8 cellular contexts compared by ENCODE assay signal in the genomic region with DNA sequence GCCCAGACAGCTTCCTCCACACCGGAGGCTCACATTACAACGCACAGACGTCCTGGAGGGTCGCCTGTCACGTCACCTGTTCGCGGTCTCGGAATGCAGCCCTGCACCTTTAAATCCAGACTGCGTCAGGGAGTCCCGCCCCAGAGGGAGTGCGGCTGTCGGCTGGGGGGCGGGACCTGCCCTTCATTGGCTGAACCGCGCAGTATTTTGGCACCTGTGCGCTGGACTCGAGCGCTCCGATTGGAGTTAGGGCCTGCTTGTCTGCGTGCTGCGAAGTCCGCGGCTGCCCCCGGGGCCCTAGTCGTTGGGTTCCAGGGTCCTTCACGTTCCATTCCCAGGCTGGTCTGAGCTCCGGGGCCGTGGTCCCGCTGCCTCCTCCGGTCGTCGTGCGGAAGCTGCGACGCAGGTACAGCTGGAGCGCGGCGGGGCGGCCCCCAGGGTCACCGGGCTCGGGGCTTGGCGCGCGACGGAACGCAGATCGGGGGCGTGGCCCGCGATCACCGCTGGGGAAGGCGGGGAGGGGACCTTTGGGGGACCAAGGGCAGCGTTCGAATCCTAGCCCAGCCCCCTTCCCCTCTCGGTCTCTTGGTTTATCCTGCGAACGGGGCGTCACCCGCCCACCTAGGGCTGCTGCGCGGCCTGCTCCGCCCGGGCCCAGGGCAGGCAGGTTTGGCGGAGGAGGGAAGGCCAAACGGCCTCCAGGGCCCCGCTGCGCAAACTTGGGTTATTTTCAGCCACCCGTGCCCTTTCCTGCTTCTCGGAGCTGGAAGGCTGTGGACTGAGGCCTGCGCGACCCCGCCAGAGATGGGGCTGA. TPM values are rescaled to one million over a fixed set of nuclear protein-coding genes. Genes with fewer than 3 reads are reported as not detected.
DNase-seq lines count a peak whose midpoint lies in the region; ATAC-seq and TF ChIP-seq lines count a peak whose summit lies in the region.

A gene with protein sequence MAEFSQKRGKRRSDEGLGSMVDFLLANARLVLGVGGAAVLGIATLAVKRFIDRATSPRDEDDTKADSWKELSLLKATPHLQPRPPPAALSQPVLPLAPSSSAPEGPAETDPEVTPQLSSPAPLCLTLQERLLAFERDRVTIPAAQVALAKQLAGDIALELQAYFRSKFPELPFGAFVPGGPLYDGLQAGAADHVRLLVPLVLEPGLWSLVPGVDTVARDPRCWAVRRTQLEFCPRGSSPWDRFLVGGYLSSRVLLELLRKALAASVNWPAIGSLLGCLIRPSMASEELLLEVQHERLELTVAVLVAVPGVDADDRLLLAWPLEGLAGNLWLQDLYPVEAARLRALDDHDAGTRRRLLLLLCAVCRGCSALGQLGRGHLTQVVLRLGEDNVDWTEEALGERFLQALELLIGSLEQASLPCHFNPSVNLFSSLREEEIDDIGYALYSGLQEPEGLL (plus strand): TSS at position 331 of the 814 bp plus-strand sequence. CDS start 2,059 bp downstream, outside the sequence.

- peaks cover 18% of the 10 kb centered on the region for H3K36me3 Mint-ChIP-seq in GM23338 (ENCODE audit: low read depth)
- H3K36me3 Mint-ChIP-seq in nephron (ENCODE audit: low read depth), result peaks cover 5% of the 10 kb centered on the region

- CTCF ChIA-PET in RWPE1 (lab: Yijun Ruan, JAX), result interaction anchor here (0.5 to 1.5 kb wide), 2 partner anchors 43 to 197 kb away, joined by 3 to 5 read pairs; no protein-coding TSS in a partner anchor

- H3K27me3 ChIP-seq in GM23338 (ENCODE audit: insufficient read depth), result no peaks in the 10 kb centered on the region

- H3K4me3 ChIP-seq in GM23338 (peak within 1 kb of the TSS; percentile 97), fibroblast of the aortic adventitia (ENCODE audit: low read depth, low read length) (peak within 1 kb of the TSS; percentile 89)

- TF ChIP-seq CTCF in GM23338 (conservative IDR thresholded peaks at IDR 0.05; ENCODE audit: low read depth in 2 of 2) (no peak), RWPE1 (conservative IDR thresholded peaks at IDR 0.05; ENCODE audit: low read depth) (no peak), fibroblast of the aortic adventitia (IDR thresholded peaks at IDR 0.05; ENCODE audit: insufficient read depth, low read length) (no peak), nephron (IDR thresholded peaks at IDR 0.05; ENCODE audit: unreplicated experiment in 3 of 3) (no peak)

- H3K79me2 ChIP-seq in GM23338 (replicated peaks; ENCODE audit: insufficient read depth), result peaks cover 31% of the 10 kb centered on the region

- peak within 1 kb of the TSS; percentile 81 for H3K4me3 Mint-ChIP-seq in GM23338
- peak within 1 kb of the TSS; percentile 83 to 89 (median 88) for H3K4me3 Mint-ChIP-seq in nephron

- H3K27ac ChIP-seq in GM23338 (ENCODE audit: low read depth), result peak within 1 kb of the TSS; percentile 94
- peak within 1 kb of the TSS; percentile 98 for H3K27ac ChIP-seq in RWPE1

- H3K27ac Mint-ChIP-seq in GM23338, result peak within 1 kb of the TSS; percentile 88
- peak within 1 kb of the TSS; percentile 70 to 88 (median 87) for H3K27ac Mint-ChIP-seq in nephron

- H3K27me3 Mint-ChIP-seq in GM23338 (ENCODE audit: insufficient read depth, low read depth, poor library complexity) (peaks cover 4% of the 10 kb centered on the region), nephron (ENCODE audit: low read depth) (no peaks in the 10 kb centered on the region)

- peaks cover 20% of the 10 kb centered on the region for H3K4me1 ChIP-seq in GM23338 (ENCODE audit: insufficient read depth)

- peak; percentile 97 for DNase-seq in Daoy (ENCODE audit: low read depth)
- DNase-seq in GM23338 (ENCODE audit: low spot score), result peak; percentile 99
- peak; percentile 89 for DNase-seq in LHCN-M2 (ENCODE audit: low read depth)
- peak; percentile 98 for DNase-seq in RWPE1 (ENCODE audit: low spot score)
- peak; percentile 89 for DNase-seq in activated T-helper 9 cell treated with anti-CD3 and anti-CD28 coated beads, Interleukin-2, amount 50 U/mL, for 16 hours (ENCODE audit: low read depth)
- peak; percentile 94 for DNase-seq in fibroblast of the aortic adventitia (ENCODE audit: low read depth)
- peak; percentile 93 for DNase-seq in stimulated activated naive CD8-positive, alpha-beta T cell treated with anti-CD3 and anti-CD28 coated beads, Interleukin-15, Interleukin-2, amounts not matched to agents 100 U/mL and 50 U/mL, for 24 hours

- peaks cover 18% of the 10 kb centered on the region for H3F3A ChIP-seq in GM23338 (replicated peaks; ENCODE audit: low read depth)

- H3K9me3 Mint-ChIP-seq in GM23338 (no peaks in the 10 kb centered on the region), nephron (no peaks in the 10 kb centered on the region)

- no peaks in the 10 kb centered on the region for H3K9me2 ChIP-seq in GM23338 (ENCODE audit: insufficient read depth)

- H3K36me3 ChIP-seq in GM23338 (ENCODE audit: insufficient read depth), result peaks cover 2% of the 10 kb centered on the region; the same call in 1 of the 2 replicates

- H3K4me2 ChIP-seq in GM23338, result peak within 1 kb of the TSS; percentile 99

- POLR2A ChIA-PET in RWPE1 (lab: Yijun Ruan, JAX; ENCODE audit: low non-redundant PET), result no interaction called here

- no peaks in the 10 kb centered on the region; the same call in none of the 2 replicates for H4K20me1 ChIP-seq in GM23338 (replicated peaks; ENCODE audit: insufficient read depth)

- H3K4me1 Mint-ChIP-seq in GM23338, result peaks cover 29% of the 10 kb centered on the region
- H3K4me1 Mint-ChIP-seq in nephron, result peaks cover 18% of the 10 kb centered on the region

- peak within 1 kb of the TSS; percentile 96 for H2AFZ ChIP-seq in GM23338

- ATAC-seq in GM23338, result peak; percentile 78
- ATAC-seq in stimulated activated naive CD8-positive, alpha-beta T cell treated with anti-CD3 and anti-CD28 coated beads, Interleukin-15, Interleukin-2, amounts not matched to agents 100 U/mL and 50 U/mL, for 24 hours, result peak; percentile 90

TF ChIP-seq in GM23338, 12 proteins besides CTCF, POLR2A, EP300 and RAD21 (continues in another document):
- peak; percentile 72 for TF ChIP-seq POLR2AphosphoS5 (IDR thresholded peaks at IDR 0.05; ENCODE audit: low read depth)
- no peak for TF ChIP-seq NANOG (IDR thresholded peaks at IDR 0.05; ENCODE audit: borderline replicate concordance)
- TF ChIP-seq, protein P1, sequence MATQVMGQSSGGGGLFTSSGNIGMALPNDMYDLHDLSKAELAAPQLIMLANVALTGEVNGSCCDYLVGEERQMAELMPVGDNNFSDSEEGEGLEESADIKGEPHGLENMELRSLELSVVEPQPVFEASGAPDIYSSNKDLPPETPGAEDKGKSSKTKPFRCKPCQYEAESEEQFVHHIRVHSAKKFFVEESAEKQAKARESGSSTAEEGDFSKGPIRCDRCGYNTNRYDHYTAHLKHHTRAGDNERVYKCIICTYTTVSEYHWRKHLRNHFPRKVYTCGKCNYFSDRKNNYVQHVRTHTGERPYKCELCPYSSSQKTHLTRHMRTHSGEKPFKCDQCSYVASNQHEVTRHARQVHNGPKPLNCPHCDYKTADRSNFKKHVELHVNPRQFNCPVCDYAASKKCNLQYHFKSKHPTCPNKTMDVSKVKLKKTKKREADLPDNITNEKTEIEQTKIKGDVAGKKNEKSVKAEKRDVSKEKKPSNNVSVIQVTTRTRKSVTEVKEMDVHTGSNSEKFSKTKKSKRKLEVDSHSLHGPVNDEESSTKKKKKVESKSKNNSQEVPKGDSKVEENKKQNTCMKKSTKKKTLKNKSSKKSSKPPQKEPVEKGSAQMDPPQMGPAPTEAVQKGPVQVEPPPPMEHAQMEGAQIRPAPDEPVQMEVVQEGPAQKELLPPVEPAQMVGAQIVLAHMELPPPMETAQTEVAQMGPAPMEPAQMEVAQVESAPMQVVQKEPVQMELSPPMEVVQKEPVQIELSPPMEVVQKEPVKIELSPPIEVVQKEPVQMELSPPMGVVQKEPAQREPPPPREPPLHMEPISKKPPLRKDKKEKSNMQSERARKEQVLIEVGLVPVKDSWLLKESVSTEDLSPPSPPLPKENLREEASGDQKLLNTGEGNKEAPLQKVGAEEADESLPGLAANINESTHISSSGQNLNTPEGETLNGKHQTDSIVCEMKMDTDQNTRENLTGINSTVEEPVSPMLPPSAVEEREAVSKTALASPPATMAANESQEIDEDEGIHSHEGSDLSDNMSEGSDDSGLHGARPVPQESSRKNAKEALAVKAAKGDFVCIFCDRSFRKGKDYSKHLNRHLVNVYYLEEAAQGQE (IDR thresholded peaks at IDR 0.05; ENCODE audit: unreplicated experiment), result no peak
- TF ChIP-seq EZH2phosphoT487 (IDR thresholded peaks at IDR 0.05; ENCODE audit: unreplicated experiment), result no peak
- peak; percentile 82 for TF ChIP-seq CREB1 (CRISPR knock-in tag; IDR thresholded peaks at IDR 0.05; ENCODE audit: low read depth)
- TF ChIP-seq, protein P2, sequence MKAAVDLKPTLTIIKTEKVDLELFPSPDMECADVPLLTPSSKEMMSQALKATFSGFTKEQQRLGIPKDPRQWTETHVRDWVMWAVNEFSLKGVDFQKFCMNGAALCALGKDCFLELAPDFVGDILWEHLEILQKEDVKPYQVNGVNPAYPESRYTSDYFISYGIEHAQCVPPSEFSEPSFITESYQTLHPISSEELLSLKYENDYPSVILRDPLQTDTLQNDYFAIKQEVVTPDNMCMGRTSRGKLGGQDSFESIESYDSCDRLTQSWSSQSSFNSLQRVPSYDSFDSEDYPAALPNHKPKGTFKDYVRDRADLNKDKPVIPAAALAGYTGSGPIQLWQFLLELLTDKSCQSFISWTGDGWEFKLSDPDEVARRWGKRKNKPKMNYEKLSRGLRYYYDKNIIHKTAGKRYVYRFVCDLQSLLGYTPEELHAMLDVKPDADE (IDR thresholded peaks at IDR 0.05), result peak; percentile 17; the same call in 1 of the 2 replicates

RNA-seq across cellular contexts. Expression of the gene that starts here (rescaled TPM):
- total RNA-seq in Daoy (2014; rRNA removed; shearing (Covaris generic)), result 6.3 and 7.9 TPM in 2 replicates
- total RNA-seq in GM23338 (2014; rRNA removed; shearing (Covaris generic)), result 24.9 and 26.5 TPM in 2 replicates
- polyA plus RNA-seq in GM23338 (2016; fragmentation: Nextera tagmentation; extraction: Ambion mirVana), result 4.9 and 8.2 TPM in 2 replicates
- 9.4 and 9.6 TPM in 2 replicates for total RNA-seq in LHCN-M2 (2014; rRNA removed)
- polyA plus RNA-seq in LHCN-M2 (2012), result 8.4 TPM
- total RNA-seq in fibroblast of the aortic adventitia (ENCODE audit: low replicate concordance), result 13.2 and 27.6 TPM in 2 replicates

Comparison
In these comparisons a context has a peak if more than half of its experiments do, and no peak if none do; other contexts are left out.
1. Peak in every context shown above with its lines: DNase-seq, ATAC-seq, H3K4me3 ChIP-seq and H3K27ac ChIP-seq.